Comparison of ENCODE assay signal across 8 cellular contexts in genomic region chr2:112627060-112628040, GRCh38.
DNase-seq lines count a peak whose midpoint lies in the region; ATAC-seq and FAIRE-seq lines count a peak whose summit lies in the region.

No MANE protein-coding gene starts in this region.

- ATAC-seq in GM21528 (IDR thresholded peaks at IDR 0.05; ENCODE audit: low FRiP score, unreplicated experiment) (no peak), HG03159 (IDR thresholded peaks at IDR 0.05; ENCODE audit: unreplicated experiment) (no peak), GM19397 (IDR thresholded peaks at IDR 0.05; ENCODE audit: unreplicated experiment) (no peak)

- H3K4me1 ChIP-seq in mucosa of rectum (ENCODE audit: control insufficient read depth in 2 of 2, insufficient read depth in 2 of 2, low read length in 2 of 2) = peaks cover 9 to 23% of the 10 kb centered on the region in 2 donors

- intact Hi-C loops in dendritic cell treated with granulocyte-macrophage colony-stimulating factor and Interleukin-4, amounts not matched to agents 40 ng/mL and 50 ng/mL, for 4 days (cut with micrococcal nuclease) = loop anchor here (1.0 to 2.0 kb wide), 2 partner anchors 17 to 99 kb away; partner anchors contain the start of gene SLC20A1

- peak; percentile 84 for FAIRE-seq in RCC 7860 (lab: Jason Lieb, UNC)

- H3K27me3 Mint-ChIP-seq in dendritic cell treated with granulocyte-macrophage colony-stimulating factor and Interleukin-4, amounts not matched to agents 40 ng/mL and 50 ng/mL, for 4 days = no peaks in the 10 kb centered on the region

- H3K27ac Mint-ChIP-seq in dendritic cell treated with granulocyte-macrophage colony-stimulating factor and Interleukin-4, amounts not matched to agents 40 ng/mL and 50 ng/mL, for 4 days = peak overlapping the region; percentile 75

- DNase-seq in GF-D8 (lab: John Stamatoyannopoulos, UW) = peak; percentile 89
- DNase-seq in RCC 7860 (ENCODE audit: low spot score) = peak; percentile 96
- DNase-seq in NCI-H446 treated with DMSO at 0.1 percent for 48 hours (lab: John Stamatoyannopoulos, UW) = no peak

- no peaks in the 10 kb centered on the region for H3K36me3 ChIP-seq in mucosa of rectum (ENCODE audit: control insufficient read depth in 2 of 2, insufficient read depth in 2 of 2, low read length in 2 of 2)

- no peaks in the 10 kb centered on the region for H3K36me3 Mint-ChIP-seq in dendritic cell treated with granulocyte-macrophage colony-stimulating factor and Interleukin-4, amounts not matched to agents 40 ng/mL and 50 ng/mL, for 4 days (ENCODE audit: low read depth)

- H3K4me1 Mint-ChIP-seq in dendritic cell treated with granulocyte-macrophage colony-stimulating factor and Interleukin-4, amounts not matched to agents 40 ng/mL and 50 ng/mL, for 4 days (ENCODE audit: low read depth) = peaks cover 78% of the 10 kb centered on the region

- H3K9me3 Mint-ChIP-seq in dendritic cell treated with granulocyte-macrophage colony-stimulating factor and Interleukin-4, amounts not matched to agents 40 ng/mL and 50 ng/mL, for 4 days = no peaks in the 10 kb centered on the region

- peak overlapping the region; percentile 15 to 61 for H3K27ac ChIP-seq in mucosa of rectum (ENCODE audit: low read depth in 2 of 2, low read length in 2 of 2)

- H3K9me3 ChIP-seq in mucosa of rectum (ENCODE audit: control insufficient read depth in 2 of 2, low read length in 2 of 2) = no peaks in the 10 kb centered on the region

- H3K9ac ChIP-seq in mucosa of rectum (ENCODE audit: low read depth in 1 of 2, low read length in 2 of 2) = no peak overlapping the region

- H3K27me3 ChIP-seq in mucosa of rectum (ENCODE audit: control insufficient read depth in 2 of 2, insufficient read depth in 2 of 2, low read length in 2 of 2) = no peaks in the 10 kb centered on the region

- no peak overlapping the region for H3K4me3 Mint-ChIP-seq in dendritic cell treated with granulocyte-macrophage colony-stimulating factor and Interleukin-4, amounts not matched to agents 40 ng/mL and 50 ng/mL, for 4 days

- H3K4me3 ChIP-seq in mucosa of rectum (ENCODE audit: low read length in 2 of 2) = peak overlapping the region in 1 of 2 donors; percentile 48
